ENCODE assay signal across 8 cellular contexts in the genomic region with DNA sequence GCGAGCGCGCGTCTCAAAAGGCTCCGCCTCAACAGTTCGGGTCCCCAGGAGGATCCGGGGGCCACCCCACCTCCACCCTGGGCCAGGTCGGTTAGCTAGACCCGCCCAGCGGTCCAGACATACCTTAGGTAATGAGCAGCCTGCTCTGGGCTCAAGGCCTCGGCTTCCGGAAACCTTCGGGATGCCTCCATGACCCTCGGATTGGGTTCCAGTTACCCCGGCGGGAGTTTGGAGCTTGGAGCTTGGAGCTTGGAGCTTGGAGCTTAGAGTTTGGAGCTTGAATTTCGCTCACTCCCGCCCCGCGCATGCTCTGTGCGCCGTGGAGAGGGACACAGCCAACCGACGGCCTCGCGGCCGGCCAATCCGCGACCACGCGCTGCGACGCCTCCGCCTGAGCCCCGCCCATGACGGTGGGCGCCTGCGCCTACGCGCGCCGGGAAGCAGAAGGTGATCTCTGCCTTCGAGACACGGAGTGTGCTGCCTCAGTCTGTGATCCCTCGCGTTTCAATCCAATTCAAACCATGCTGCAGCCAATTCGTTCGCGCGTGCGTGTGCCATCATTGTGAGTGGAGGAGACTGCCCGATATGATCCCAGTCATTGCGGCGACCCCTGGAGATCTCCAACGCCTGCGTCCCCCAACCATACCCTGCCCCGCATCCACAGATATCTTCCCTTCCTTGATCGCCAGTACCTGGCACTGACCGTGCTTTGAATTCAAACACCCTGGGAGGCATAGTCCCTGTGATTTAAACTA. TPM values are rescaled to one million over a fixed set of nuclear protein-coding genes. Genes with fewer than 3 reads are reported as not detected.
DNase-seq lines count a peak whose midpoint lies in the region; FAIRE-seq and TF ChIP-seq lines count a peak whose summit lies in the region.

A gene with protein sequence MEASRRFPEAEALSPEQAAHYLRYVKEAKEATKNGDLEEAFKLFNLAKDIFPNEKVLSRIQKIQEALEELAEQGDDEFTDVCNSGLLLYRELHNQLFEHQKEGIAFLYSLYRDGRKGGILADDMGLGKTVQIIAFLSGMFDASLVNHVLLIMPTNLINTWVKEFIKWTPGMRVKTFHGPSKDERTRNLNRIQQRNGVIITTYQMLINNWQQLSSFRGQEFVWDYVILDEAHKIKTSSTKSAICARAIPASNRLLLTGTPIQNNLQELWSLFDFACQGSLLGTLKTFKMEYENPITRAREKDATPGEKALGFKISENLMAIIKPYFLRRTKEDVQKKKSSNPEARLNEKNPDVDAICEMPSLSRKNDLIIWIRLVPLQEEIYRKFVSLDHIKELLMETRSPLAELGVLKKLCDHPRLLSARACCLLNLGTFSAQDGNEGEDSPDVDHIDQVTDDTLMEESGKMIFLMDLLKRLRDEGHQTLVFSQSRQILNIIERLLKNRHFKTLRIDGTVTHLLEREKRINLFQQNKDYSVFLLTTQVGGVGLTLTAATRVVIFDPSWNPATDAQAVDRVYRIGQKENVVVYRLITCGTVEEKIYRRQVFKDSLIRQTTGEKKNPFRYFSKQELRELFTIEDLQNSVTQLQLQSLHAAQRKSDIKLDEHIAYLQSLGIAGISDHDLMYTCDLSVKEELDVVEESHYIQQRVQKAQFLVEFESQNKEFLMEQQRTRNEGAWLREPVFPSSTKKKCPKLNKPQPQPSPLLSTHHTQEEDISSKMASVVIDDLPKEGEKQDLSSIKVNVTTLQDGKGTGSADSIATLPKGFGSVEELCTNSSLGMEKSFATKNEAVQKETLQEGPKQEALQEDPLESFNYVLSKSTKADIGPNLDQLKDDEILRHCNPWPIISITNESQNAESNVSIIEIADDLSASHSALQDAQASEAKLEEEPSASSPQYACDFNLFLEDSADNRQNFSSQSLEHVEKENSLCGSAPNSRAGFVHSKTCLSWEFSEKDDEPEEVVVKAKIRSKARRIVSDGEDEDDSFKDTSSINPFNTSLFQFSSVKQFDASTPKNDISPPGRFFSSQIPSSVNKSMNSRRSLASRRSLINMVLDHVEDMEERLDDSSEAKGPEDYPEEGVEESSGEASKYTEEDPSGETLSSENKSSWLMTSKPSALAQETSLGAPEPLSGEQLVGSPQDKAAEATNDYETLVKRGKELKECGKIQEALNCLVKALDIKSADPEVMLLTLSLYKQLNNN (minus strand): TSS at position 307 of the 755 bp plus-strand sequence. CDS start 116 bp downstream, at position 191.

- TF ChIP-seq POLR2A in H54 (IDR thresholded peaks at IDR 0.05; ENCODE audit: low read depth, low read length): peak; percentile 85

- H3F3A ChIP-seq in Loucy (ENCODE audit: low read depth): no peaks in the 10 kb centered on the region

- H3K9me3 ChIP-seq in ES-I3 (ENCODE audit: control insufficient read depth, insufficient read depth, low read length) (no peaks in the 10 kb centered on the region; the same call in 1 of the 2 replicates), Loucy (ENCODE audit: insufficient read depth, low read depth, low read length) (no peaks in the 10 kb centered on the region), SJSA1 (replicated peaks) (no peaks in the 10 kb centered on the region)

- H3K4me3 ChIP-seq in Loucy (ENCODE audit: low read length, poor library complexity, severe bottlenecking) (peak within 1 kb of the TSS; percentile 88), SJSA1 (peak within 1 kb of the TSS; percentile 59)

- H3K9me2 ChIP-seq in Loucy (replicated peaks; ENCODE audit: low read depth, low read length): no peaks in the 10 kb centered on the region

- DNase-seq in H54 (ENCODE audit: insufficient read length, low spot score) (peak; percentile 85), SJSA1 (ENCODE audit: low read depth in 1 of 2, low spot score in 2 of 2) (peak; percentile 81 to 90), frontal cortex (ENCODE audit: low spot score in 2 of 2) (peak; percentile 77 to 89), non-pigmented ciliary epithelial cell (ENCODE audit: low read depth) (peak; percentile 28), substantia nigra (lab: John Stamatoyannopoulos, UW) (peak; percentile 1 to 88 (median 70))
- peak; percentile 35 to 76 (median 52) for DNase-seq in activated naive CD4-positive, alpha-beta T cell (lab: John Stamatoyannopoulos, UW)

- peak within 1 kb of the TSS; percentile 82 for H3K4me2 ChIP-seq in Loucy (ENCODE audit: low read depth, low read length, poor library complexity, severe bottlenecking)

- no peaks in the 10 kb centered on the region for H4K20me1 ChIP-seq in Loucy (ENCODE audit: insufficient read depth, low read length, poor library complexity, severe bottlenecking)

- no peak for TF ChIP-seq CTCF in Loucy (conservative IDR thresholded peaks at IDR 0.05; ENCODE audit: low read length)

- peaks cover 29% of the 10 kb centered on the region for H3K79me2 ChIP-seq in Loucy (ENCODE audit: insufficient read depth, low read length)

- H3K27ac ChIP-seq in SJSA1: peak within 1 kb of the TSS; percentile 79
- no peak within 1 kb of the TSS for H3K27ac ChIP-seq in substantia nigra (ENCODE audit: low read depth, low read length, poor library complexity, severe bottlenecking)

- H3K4me1 ChIP-seq in ES-I3 (ENCODE audit: insufficient read depth, low read length): no peaks in the 10 kb centered on the region; the same call in 1 of the 2 replicates
- H3K4me1 ChIP-seq in Loucy (ENCODE audit: insufficient read depth, low read length, poor library complexity, severe bottlenecking): peaks cover 2% of the 10 kb centered on the region
- H3K4me1 ChIP-seq in SJSA1 (replicated peaks): peaks cover 23% of the 10 kb centered on the region

- H2AFZ ChIP-seq in Loucy (ENCODE audit: low read length): peak within 1 kb of the TSS; percentile 90

- peak within 1 kb of the TSS; percentile 72 for H3K9ac ChIP-seq in ES-I3 (ENCODE audit: low read depth, low read length)
- H3K9ac ChIP-seq in Loucy (ENCODE audit: low read depth, low read length, poor library complexity, severe bottlenecking): peak within 1 kb of the TSS; percentile 72

- FAIRE-seq in H54 (lab: Jason Lieb, UNC) (peak; percentile 83), frontal cortex (lab: Jason Lieb, UNC) (no peak)

- H3K36me3 ChIP-seq in ES-I3 (ENCODE audit: insufficient read depth, low read length): no peaks in the 10 kb centered on the region
- H3K36me3 ChIP-seq in Loucy (ENCODE audit: insufficient read depth, low read length): no peaks in the 10 kb centered on the region
- peaks cover 20% of the 10 kb centered on the region for H3K36me3 ChIP-seq in SJSA1

- H3K27me3 ChIP-seq in Loucy (ENCODE audit: insufficient read depth, low read length, poor library complexity, severe bottlenecking) (no peaks in the 10 kb centered on the region), SJSA1 (replicated peaks) (no peaks in the 10 kb centered on the region)

RNA-seq across cellular contexts. Expression of the gene that starts here (rescaled TPM):
- total RNA-seq in SJSA1 (2014; rRNA removed; shearing (Covaris generic)): 14.4 and 19.3 TPM in 2 replicates
- 0.41 TPM for total RNA-seq in frontal cortex

Comparison
In these comparisons a context has a peak if more than half of its experiments do, and no peak if none do; other contexts are left out.
1. RNA of the gene that starts here (total RNA-seq): 14.4 to 19.3 TPM in SJSA1; 0.41 TPM in frontal cortex (single experiment); every median in the first group is over 10 times any median in the second.
2. Peak in DNase-seq in frontal cortex; RNA of the gene not detected or under 1 TPM.
3. DNase-seq: peak in every context shown above with its lines; median percentile 86 in SJSA1; 85 in H54; 83 in frontal cortex; 70 in substantia nigra; 52 in activated naive CD4-positive, alpha-beta T cell; 28 in non-pigmented ciliary epithelial cell.